ENCODE assay signal across 17 cellular contexts in the genomic region with DNA sequence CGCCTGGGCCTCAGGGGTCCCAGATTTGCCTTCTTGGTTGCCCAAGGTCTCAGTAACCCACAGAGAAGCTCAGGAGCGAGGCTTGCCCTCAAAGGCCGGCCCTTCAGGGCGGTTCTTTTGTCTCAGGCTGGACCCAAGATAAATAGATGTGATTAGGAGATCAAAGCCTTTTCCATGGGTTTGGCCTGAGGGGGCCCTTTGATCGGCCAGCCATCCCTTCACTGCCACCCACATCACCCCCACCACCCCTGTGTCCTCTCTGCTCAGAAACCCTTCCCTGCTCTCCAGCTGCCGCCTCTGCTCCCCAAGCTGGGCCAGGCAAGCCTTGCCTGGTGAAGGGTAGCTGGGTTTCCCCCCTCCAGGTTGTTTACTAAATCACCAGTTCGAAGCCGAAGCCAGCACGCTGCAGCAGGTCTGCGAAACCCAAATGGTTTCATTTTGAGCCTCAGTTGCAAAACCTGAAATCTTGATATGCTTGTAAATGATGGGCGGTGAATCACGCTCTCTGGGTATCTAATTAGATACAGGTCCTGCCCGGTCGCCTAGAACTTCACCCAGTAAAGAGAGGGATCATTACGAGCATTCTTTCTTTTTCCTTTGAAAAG.
DNase-seq lines count a peak whose midpoint lies in the region; ATAC-seq and TF ChIP-seq lines count a peak whose summit lies in the region.
"Had no signal": no experiment of that assay in that cellular context is flagged by ENCODE, and none has a peak within 500 bp of the region (broad histone marks: within the 10 kb centered on the region; RNA-seq: fewer than 3 reads in every experiment).

No MANE protein-coding gene starts in this region.

- TF ChIP-seq POLR2A in GM18505 (IDR thresholded peaks at IDR 0.05; ENCODE audit: borderline replicate concordance, extremely low read depth, insufficient read depth, insufficient read length) = no peak

- no peak overlapping the region for H3K27ac Mint-ChIP-seq in CD8-positive, alpha-beta T cell
- peak overlapping the region; percentile 88 to 89 for H3K27ac Mint-ChIP-seq in effector memory CD8-positive, alpha-beta T cell
- H3K27ac Mint-ChIP-seq: dendritic cell treated with granulocyte-macrophage colony-stimulating factor and Interleukin-4, amounts not matched to agents 40 ng/mL and 50 ng/mL, for 4 days had no signal

- no peaks in the 10 kb centered on the region for H3K27me3 ChIP-seq in CD8-positive, alpha-beta T cell (ENCODE audit: insufficient read depth, low read length)
- H3K27me3 ChIP-seq: vagina had no signal

- H3K36me3 ChIP-seq in CD8-positive, alpha-beta T cell (ENCODE audit: insufficient read depth, low read length) = no peaks in the 10 kb centered on the region
- H3K36me3 ChIP-seq: vagina had no signal

- H3K4me3 ChIP-seq in CD8-positive, alpha-beta T cell (ENCODE audit: low read depth, low read length) = no peak overlapping the region
- H3K4me3 ChIP-seq: vagina had no signal

- peaks cover 4% of the 10 kb centered on the region for H3K27me3 Mint-ChIP-seq in CD8-positive, alpha-beta T cell (ENCODE audit: low read depth)
- H3K27me3 Mint-ChIP-seq in effector memory CD8-positive, alpha-beta T cell = peaks cover 0 to 9% of the 10 kb centered on the region in 2 donors

- CTCF ChIA-PET in CD8-positive, alpha-beta T cell (lab: Charles Lee) = interaction anchor here (0.6 kb wide), 1 partner anchor 9 kb away, joined by 3 read pairs; no protein-coding TSS in a partner anchor

- H3K27ac ChIP-seq in CD8-positive, alpha-beta T cell (ENCODE audit: low read depth, low read length) = no peak overlapping the region
- H3K27ac ChIP-seq: vagina had no signal

- no peak for TF ChIP-seq CTCF in CD8-positive, alpha-beta T cell (IDR thresholded peaks at IDR 0.05)

- H3K9me3 Mint-ChIP-seq in CD8-positive, alpha-beta T cell = no peaks in the 10 kb centered on the region
- H3K9me3 Mint-ChIP-seq in effector memory CD8-positive, alpha-beta T cell = no peaks in the 10 kb centered on the region

- peak overlapping the region; percentile 32 for H3K4me3 Mint-ChIP-seq in CD8-positive, alpha-beta T cell
- peak overlapping the region; percentile 75 to 86 for H3K4me3 Mint-ChIP-seq in effector memory CD8-positive, alpha-beta T cell
- H3K4me3 Mint-ChIP-seq: dendritic cell treated with granulocyte-macrophage colony-stimulating factor and Interleukin-4, amounts not matched to agents 40 ng/mL and 50 ng/mL, for 4 days had no signal

- intact Hi-C loops in CD8-positive, alpha-beta T cell (cut with DNase I, micrococcal nuclease) = no loop called here

- H3K4me1 Mint-ChIP-seq in CD8-positive, alpha-beta T cell (ENCODE audit: low read depth) = no peaks in the 10 kb centered on the region
- peaks cover 16 to 19% of the 10 kb centered on the region in 2 donors for H3K4me1 Mint-ChIP-seq in effector memory CD8-positive, alpha-beta T cell (ENCODE audit: low read depth in 2 of 2)

- POLR2A ChIA-PET in CD8-positive, alpha-beta T cell (lab: Charles Lee) = no interaction called here

- ATAC-seq in CD8-positive, alpha-beta T cell = no peak
- ATAC-seq in GM21447 (IDR thresholded peaks at IDR 0.05; ENCODE audit: unreplicated experiment) = peak; percentile 44
- peak; percentile 35 for ATAC-seq in effector memory CD8-positive, alpha-beta T cell (replicated peaks)
- no peak for ATAC-seq in GM21825 (IDR thresholded peaks at IDR 0.05; ENCODE audit: unreplicated experiment)
- ATAC-seq in GM18505 (IDR thresholded peaks at IDR 0.05; ENCODE audit: unreplicated experiment) = no peak
- ATAC-seq: HCT116, left colon had no signal

- DNase-seq in activated CD4-positive, alpha-beta T cell treated with anti-CD3 and anti-CD28 coated beads for 48 hours = peak; percentile 33
- no peak for DNase-seq in activated CD4-positive, alpha-beta T cell treated with anti-CD3 and anti-CD28 coated beads, Interleukin-2, amount 50 U/mL, for 1 hour
- DNase-seq in CD8-positive, alpha-beta T cell = no peak
- no peak for DNase-seq in effector memory CD8-positive, alpha-beta T cell
- no peak for DNase-seq in NCI-H526 (lab: John Stamatoyannopoulos, UW)
- DNase-seq: EL, hippocampal formation, left colon, NCI-H1436, NCI-H345 had no signal

- no peaks in the 10 kb centered on the region for H3K36me3 Mint-ChIP-seq in CD8-positive, alpha-beta T cell
- peaks cover 3% of the 10 kb centered on the region for H3K36me3 Mint-ChIP-seq in effector memory CD8-positive, alpha-beta T cell (ENCODE audit: insufficient read depth)
- H3K36me3 Mint-ChIP-seq: CD14-positive monocyte had no signal

- H3K9me3 ChIP-seq in CD8-positive, alpha-beta T cell (ENCODE audit: low read length) = no peaks in the 10 kb centered on the region
- H3K9me3 ChIP-seq: vagina had no signal

- no peaks in the 10 kb centered on the region for H3K4me1 ChIP-seq in CD8-positive, alpha-beta T cell (ENCODE audit: insufficient read depth, low read length)
- H3K4me1 ChIP-seq: vagina had no signal

Comparison
In these comparisons a context has a peak if more than half of its experiments do, and no peak if none do; other contexts are left out.
1. ATAC-seq: peak in GM21447 (single experiment) and effector memory CD8-positive, alpha-beta T cell (single experiment); none in CD8-positive, alpha-beta T cell (single experiment), GM21825 (single experiment) and GM18505 (single experiment).